In genomic region chr2:95215018-95215612, GRCh38 we compare ENCODE assay signal across 16 cellular contexts.
"Had no signal": no experiment of that assay in that cellular context is flagged by ENCODE, and none has a peak within 500 bp of the region (broad histone marks: within the 10 kb centered on the region; RNA-seq: fewer than 3 reads in every experiment).

No MANE protein-coding gene starts in this region.

- H3K4me1 ChIP-seq: left ventricle myocardium inferior, right atrium auricular region had no signal

- H3K4me1 Mint-ChIP-seq: activated naive CD8-positive, alpha-beta T cell treated with anti-CD3 and anti-CD28 coated beads, Interleukin-2, amount 10 ng/mL, durations not matched to agents 7 days and 5 days; nephron progenitor cell had no signal

- H3K4me3 Mint-ChIP-seq: activated naive CD8-positive, alpha-beta T cell treated with anti-CD3 and anti-CD28 coated beads, Interleukin-2, amount 10 ng/mL, durations not matched to agents 7 days and 5 days; nephron progenitor cell had no signal

- H3K4me3 ChIP-seq: cardiac muscle cell, left ventricle myocardium inferior, right atrium auricular region had no signal

- H3K27ac Mint-ChIP-seq: activated naive CD8-positive, alpha-beta T cell treated with anti-CD3 and anti-CD28 coated beads, Interleukin-2, amount 10 ng/mL, durations not matched to agents 7 days and 5 days; nephron progenitor cell; progenitor cell of endocrine pancreas had no signal

- H3K27me3 ChIP-seq: cardiac muscle cell, right atrium auricular region had no signal

- H3K27me3 Mint-ChIP-seq: activated naive CD8-positive, alpha-beta T cell treated with anti-CD3 and anti-CD28 coated beads, Interleukin-2, amount 10 ng/mL, durations not matched to agents 7 days and 5 days; progenitor cell of endocrine pancreas had no signal

- DNase-seq: activated CD4-positive, CD25-positive, alpha-beta regulatory T cell treated with anti-CD3 and anti-CD28 coated beads, Interleukin-2, amount 50 U/mL, for 72 hours; activated naive CD4-positive, alpha-beta T cell; activated naive CD8-positive, alpha-beta T cell treated with anti-CD3 and anti-CD28 coated beads, Interleukin-2, amount 10 ng/mL, durations not matched to agents 7 days and 5 days; activated T-cell treated with anti-CD3 and anti-CD28 coated beads for 4 hours; foreskin fibroblast; hypothalamus; left ventricle myocardium inferior; nephron progenitor cell; occipital lobe; small intestine; stimulated activated CD4-positive, alpha-beta T cell treated with anti-CD3 and anti-CD28 coated beads, Interleukin-4, amount 100 ng/mL, for 24 hours; stimulated activated naive CD4-positive, alpha-beta T cell treated with Interleukin-2 at 50 U/mL for 16 hours; trophoblast cell had no signal

- H3K27ac ChIP-seq: cardiac muscle cell, left ventricle myocardium inferior, right atrium auricular region had no signal
